ENCODE assay signal across 6 cellular contexts in the genomic region with DNA sequence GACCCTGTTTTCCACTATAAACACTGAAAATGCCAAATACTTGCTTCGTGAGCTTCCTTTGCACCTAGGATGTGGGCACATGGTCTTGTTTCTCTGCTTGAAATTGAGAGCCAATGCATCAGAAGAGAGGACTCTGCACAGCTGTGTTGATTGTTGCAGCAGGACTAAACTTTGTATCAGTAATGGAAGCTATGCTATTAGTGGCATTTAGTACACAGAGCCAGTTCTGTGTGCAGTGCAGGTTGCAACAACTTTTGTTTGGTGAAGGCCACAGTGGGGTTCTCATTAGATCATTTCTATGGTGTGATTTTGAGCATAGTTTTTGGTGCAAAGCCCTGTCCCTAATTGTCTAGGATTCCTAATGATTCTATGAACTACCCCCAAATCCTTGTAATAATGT.
"Had no signal": no experiment of that assay in that cellular context is flagged by ENCODE, and none has a peak within 500 bp of the region (broad histone marks: within the 10 kb centered on the region; RNA-seq: fewer than 3 reads in every experiment).

No MANE protein-coding gene starts in this region.

- FAIRE-seq: HTR-8/SVneo, K562 had no signal

- DNase-seq: IMR-90, KBM-7, KG1 had no signal

- ATAC-seq: K562 had no signal

- H3K27ac ChIP-seq: HL-60 had no signal

- H3K4me3 ChIP-seq: K562 had no signal
